ENCODE assay signal across 11 cellular contexts in the genomic region with DNA sequence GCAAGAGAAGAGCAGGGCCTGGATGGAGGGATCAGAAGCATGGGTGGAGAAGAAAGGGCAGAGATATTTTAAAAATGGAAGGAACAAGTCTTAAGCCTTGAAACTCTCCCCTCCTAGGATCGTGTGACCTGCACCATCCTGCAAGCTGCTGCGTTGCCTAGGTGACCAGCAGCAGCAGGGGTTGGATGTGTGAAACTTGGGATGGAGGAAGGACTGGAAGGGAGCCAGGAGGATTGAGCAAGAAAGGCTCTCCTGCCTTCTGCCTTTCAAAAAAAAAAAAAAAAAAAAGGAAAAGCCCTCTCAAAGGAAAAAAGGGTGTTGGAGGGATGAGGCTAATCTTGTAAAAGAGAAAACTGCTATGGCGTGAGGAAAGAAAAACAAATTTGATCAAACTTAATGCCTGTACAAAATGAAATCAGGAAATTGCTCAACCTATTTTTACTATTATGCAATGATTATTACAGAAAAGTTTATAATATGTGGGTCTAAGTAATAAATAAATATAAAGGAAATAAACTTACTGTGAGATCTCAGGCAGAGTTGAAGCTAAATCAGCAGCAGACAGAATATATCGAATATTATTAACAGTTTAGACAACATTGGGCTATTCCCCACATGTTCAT.
DNase-seq lines count a peak whose midpoint lies in the region; ATAC-seq, FAIRE-seq and TF ChIP-seq lines count a peak whose summit lies in the region.
"Had no signal": no experiment of that assay in that cellular context is flagged by ENCODE, and none has a peak within 500 bp of the region (broad histone marks: within the 10 kb centered on the region; RNA-seq: fewer than 3 reads in every experiment).

No MANE protein-coding gene starts in this region.

- H3K27me3 ChIP-seq in right lobe of liver, result no peaks in the 10 kb centered on the region
- H3K27me3 ChIP-seq: pancreas had no signal

- POLR2A ChIA-PET in A549 (lab: Yijun Ruan, JAX), result no interaction called here

- no peak for FAIRE-seq in A549 (lab: Jason Lieb, UNC)
- FAIRE-seq: pancreas had no signal

- WGBS in A549 (ENCODE audit: missing lambda C conversion rate), result 48% methylated on average over 4 of the region's 4 CpGs
- 50% methylated on average over 4 of the region's 4 CpGs for WGBS in right lobe of liver (ENCODE audit: insufficient coverage, low coverage, low lambda C conversion rate, missing lambda C conversion rate)

- TF ChIP-seq RAD21 in A549 (conservative IDR thresholded peaks at IDR 0.05 in 1 of 2, IDR thresholded peaks at IDR 0.05 in 1 of 2) (no peak), Ishikawa (IDR thresholded peaks at IDR 0.05; ENCODE audit: low read depth) (no peak)

- CTCF ChIA-PET in A549 (lab: Yijun Ruan, JAX), result no interaction called here

- H3K4me3 ChIP-seq in A549, result no peak overlapping the region
- H3K4me3 ChIP-seq in cardiac fibroblast (replicated peaks in 1 of 2; ENCODE audit: low read depth in 2 of 2, low read length in 2 of 2), result no peak overlapping the region
- H3K4me3 ChIP-seq in right lobe of liver, result no peak overlapping the region
- H3K4me3 ChIP-seq: pancreas had no signal

- H3K4me1 ChIP-seq in A549 (no peaks in the 10 kb centered on the region), right lobe of liver (no peaks in the 10 kb centered on the region)
- H3K4me1 ChIP-seq: pancreas had no signal

- DNase-seq in A549 (ENCODE audit: low read depth in 1 of 2, low spot score in 1 of 2), result peak in 1 of 2 experiments; percentile 16
- DNase-seq in cardiac fibroblast (ENCODE audit: low read depth in 2 of 2), result peak; percentile 84 to 98
- peak in 2 of 3 donors; percentile 27 to 64 for DNase-seq in right lobe of liver
- no peak for DNase-seq in erythroblast (lab: John Stamatoyannopoulos, UW)
- DNase-seq in posterior vena cava (ENCODE audit: low spot score), result no peak
- DNase-seq: glutamatergic neuron, T1000 had no signal

- intact Hi-C loops in right lobe of liver (cut with DNase I) (no loop called here), posterior vena cava (cut with DNase I) (no loop called here)

- no peak for ATAC-seq in A549
- ATAC-seq in right lobe of liver, result peak in 3 of 4 donors; percentile 44 to 58 (median 54)
- ATAC-seq in GM19463 (IDR thresholded peaks at IDR 0.05; ENCODE audit: unreplicated experiment), result no peak
- ATAC-seq in GM21381 (IDR thresholded peaks at IDR 0.05; ENCODE audit: unreplicated experiment), result no peak

- no peaks in the 10 kb centered on the region for H3K9me3 ChIP-seq in A549
- no peaks in the 10 kb centered on the region for H3K9me3 ChIP-seq in right lobe of liver
- H3K9me3 ChIP-seq: pancreas had no signal

- H3K36me3 ChIP-seq in right lobe of liver, result no peaks in the 10 kb centered on the region

- TF ChIP-seq CTCF in A549 (IDR thresholded peaks at IDR 0.05) (no peak), cardiac fibroblast (IDR thresholded peaks at IDR 0.05; ENCODE audit: low read depth, low read length) (no peak), right lobe of liver (IDR thresholded peaks at IDR 0.05) (no peak)

- no peak overlapping the region for H3K4me2 ChIP-seq in A549

- TF ChIP-seq POLR2A in A549 (IDR thresholded peaks at IDR 0.05; ENCODE audit: low read length) (no peak), right lobe of liver (IDR thresholded peaks at IDR 0.05) (no peak), erythroblast (IDR thresholded peaks at IDR 0.05; ENCODE audit: low read length) (no peak)

- TF ChIP-seq EP300 in A549 (IDR thresholded peaks at IDR 0.05), result no peak
- no peak for TF ChIP-seq EP300 in Ishikawa (IDR thresholded peaks at IDR 0.05; ENCODE audit: borderline replicate concordance)

- H3K27ac ChIP-seq in A549 (no peak overlapping the region), right lobe of liver (no peak overlapping the region)
- H3K27ac ChIP-seq: pancreas had no signal

TF ChIP-seq in A549, 52 proteins besides CTCF, POLR2A, EP300 and RAD21:
- no peak for TF ChIP-seq HMGXB4 (CRISPR knock-in tag; IDR thresholded peaks at IDR 0.05; ENCODE audit: borderline replicate concordance)
- TF ChIP-seq JUNB (IDR thresholded peaks at IDR 0.05), result no peak
- peak; percentile 43 to 62; a peak in 2 of 4 replicates for TF ChIP-seq CEBPB (IDR thresholded peaks at IDR 0.05)
- TF ChIP-seq ZNF302 (CRISPR knock-in tag; IDR thresholded peaks at IDR 0.05), result no peak

TF ChIP-seq in Ishikawa, 13 proteins besides CTCF, POLR2A, EP300 and RAD21:
- TF ChIP-seq CEBPB (IDR thresholded peaks at IDR 0.05) (peak; percentile 83), TAF1 (IDR thresholded peaks at IDR 0.05; ENCODE audit: low read depth) (no peak)

Comparison
In these comparisons a context has a peak if more than half of its experiments do, and no peak if none do; other contexts are left out.
1. ATAC-seq: peak in right lobe of liver (3 of 4); none in A549 (0 of 2), GM19463 (single experiment) and GM21381 (single experiment).
2. DNase-seq: peak in cardiac fibroblast (2 of 2) and right lobe of liver (2 of 3); none in erythroblast (0 of 2) and posterior vena cava (single experiment).